Comparison of ENCODE assay signal across 15 cellular contexts in the genomic region with DNA sequence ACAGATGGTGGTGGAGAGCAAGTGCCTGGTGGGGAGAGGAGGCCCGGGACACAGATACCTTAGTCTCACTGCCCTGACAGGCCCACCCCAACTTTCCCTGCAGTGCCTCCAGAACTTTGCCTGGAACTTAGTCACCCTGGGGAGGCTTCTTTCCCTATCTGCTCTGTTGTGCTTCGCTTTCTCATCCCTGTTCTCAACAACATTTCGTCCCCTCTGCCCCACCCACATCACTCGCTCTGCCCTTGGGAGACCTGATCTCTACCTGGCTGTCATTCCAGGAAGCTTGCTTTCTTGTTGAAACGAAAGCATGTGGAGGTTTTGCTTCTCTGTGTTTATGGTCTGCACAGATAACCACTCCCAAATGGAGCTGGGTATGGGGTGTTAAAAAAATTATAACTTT.
"Had no signal": no experiment of that assay in that cellular context is flagged by ENCODE, and none has a peak within 500 bp of the region (broad histone marks: within the 10 kb centered on the region; RNA-seq: fewer than 3 reads in every experiment).

No MANE protein-coding gene starts in this region.

- ATAC-seq: effector memory CD8-positive, alpha-beta T cell; natural killer cell treated with Interleukin-12 subunit alpha and Interleukin-12 subunit beta and Interleukin-15 and Interleukin-18, amount 100 ng/mL, for 72 hours; stimulated activated effector memory CD8-positive, alpha-beta T cell treated with anti-CD3 and anti-CD28 coated beads, Interleukin-12 subunit alpha, Interleukin-12 subunit beta, amount 100 ng/mL, for 72 hours; T-cell; upper lobe of right lung had no signal

- H3K4me3 ChIP-seq: adrenal gland, SK-N-MC, upper lobe of right lung had no signal

- H3K9me3 ChIP-seq: adrenal gland, upper lobe of right lung had no signal

- H3K27ac ChIP-seq: epithelial cell of prostate, SK-N-MC, upper lobe of right lung, WERI-Rb-1 had no signal

- H3K27me3 ChIP-seq: adrenal gland, upper lobe of right lung had no signal

- H3K4me1 ChIP-seq: upper lobe of right lung had no signal

- H3K36me3 ChIP-seq: adrenal gland, upper lobe of right lung, WERI-Rb-1 had no signal

- DNase-seq: activated CD4-positive, alpha-beta T cell treated with anti-CD3 and anti-CD28 coated beads for 48 hours; activated naive CD4-positive, alpha-beta T cell treated with anti-CD3 and anti-CD28 coated beads for 36 hours; adrenal gland; central memory CD4-positive, alpha-beta T cell; effector memory CD8-positive, alpha-beta T cell; mammary epithelial cell; occipital lobe; T-cell; T1000; upper lobe of right lung; WERI-Rb-1 had no signal
